Comparison of ENCODE assay signal across 25 cellular contexts in genomic region chr16:51164167-51164566, GRCh38. TPM values are rescaled to one million over a fixed set of nuclear protein-coding genes. Genes with fewer than 3 reads are reported as not detected.
DNase-seq lines count a peak whose midpoint lies in the region; ATAC-seq and TF ChIP-seq lines count a peak whose summit lies in the region.
"Had no signal": no experiment of that assay in that cellular context is flagged by ENCODE, and none has a peak within 500 bp of the region (broad histone marks: within the 10 kb centered on the region; RNA-seq: fewer than 3 reads in every experiment).

No MANE protein-coding gene starts in this region.

- H3K79me2 ChIP-seq in smooth muscle cell (ENCODE audit: low read depth), result no peaks in the 10 kb centered on the region

- intact Hi-C loops in activated CD8-positive, alpha-beta T cell treated with anti-CD3 and anti-CD28 coated beads for 36 hours (cut with micrococcal nuclease), result no loop called here

- 3% methylated on average over 2 of the region's 2 CpGs for WGBS in smooth muscle cell (ENCODE audit: low lambda C conversion rate)

- H3K9ac ChIP-seq in smooth muscle cell (ENCODE audit: low read depth), result no peak overlapping the region
- H3K9ac ChIP-seq: SK-N-SH had no signal

- no peak overlapping the region for H3K4me3 Mint-ChIP-seq in activated CD8-positive, alpha-beta T cell treated with anti-CD3 and anti-CD28 coated beads for 36 hours
- H3K4me3 Mint-ChIP-seq: activated CD8-positive, alpha-beta memory T cell treated with anti-CD3 and anti-CD28 coated beads, Interleukin-2, amount 10 ng/mL, durations not matched to agents 7 days and 5 days; activated naive CD8-positive, alpha-beta T cell treated with anti-CD3 and anti-CD28 coated beads, Interleukin-2, amount 10 ng/mL, durations not matched to agents 7 days and 5 days; activated T-helper 17 cell treated with anti-CD3 and anti-CD28 coated beads, Interleukin-2, amount 50 U/mL, for 72 hours; naive thymus-derived CD4-positive, alpha-beta T cell; stimulated activated naive CD8-positive, alpha-beta T cell treated with anti-CD3 and anti-CD28 coated beads, Interleukin-15, Interleukin-2, amounts not matched to agents 100 ng/mL and 50 ng/mL, for 24 hours had no signal

- no peaks in the 10 kb centered on the region for H3K9me3 Mint-ChIP-seq in activated CD8-positive, alpha-beta T cell treated with anti-CD3 and anti-CD28 coated beads for 36 hours
- H3K9me3 Mint-ChIP-seq: activated naive CD8-positive, alpha-beta T cell treated with anti-CD3 and anti-CD28 coated beads, Interleukin-2, amount 10 ng/mL, durations not matched to agents 7 days and 5 days; activated T-helper 17 cell treated with anti-CD3 and anti-CD28 coated beads, Interleukin-2, amount 50 U/mL, for 72 hours; stimulated activated naive CD8-positive, alpha-beta T cell treated with anti-CD3 and anti-CD28 coated beads, Interleukin-15, Interleukin-2, amounts not matched to agents 100 ng/mL and 50 ng/mL, for 24 hours had no signal

- H3K4me1 ChIP-seq in smooth muscle cell (ENCODE audit: low read depth), result no peaks in the 10 kb centered on the region
- H3K4me1 ChIP-seq: colonic mucosa, pancreas, Peyer's patch, sigmoid colon, tibial nerve had no signal

- H3K27me3 ChIP-seq in smooth muscle cell (ENCODE audit: low read depth), result no peaks in the 10 kb centered on the region
- H3K27me3 ChIP-seq: brain microvascular endothelial cell, colonic mucosa, Peyer's patch had no signal

- no peak overlapping the region for H3K4me2 ChIP-seq in smooth muscle cell
- H3K4me2 ChIP-seq: SK-N-SH had no signal

- POLR2A ChIA-PET in activated CD8-positive, alpha-beta T cell treated with anti-CD3 and anti-CD28 coated beads for 36 hours (lab: Charles Lee), result no interaction called here

- H2AFZ ChIP-seq in smooth muscle cell (ENCODE audit: low read depth), result no peak overlapping the region

- no peaks in the 10 kb centered on the region for H3K36me3 ChIP-seq in smooth muscle cell (ENCODE audit: low read depth)
- H3K36me3 ChIP-seq: brain microvascular endothelial cell, colonic mucosa, pancreas, Peyer's patch, sigmoid colon, tibial nerve had no signal

- H4K20me1 ChIP-seq in smooth muscle cell (ENCODE audit: low read depth), result no peaks in the 10 kb centered on the region

- peaks cover 5% of the 10 kb centered on the region for H3F3A ChIP-seq in smooth muscle cell (ENCODE audit: low read depth)

- DNase-seq in EH (ENCODE audit: low read depth) (peak; percentile 95), MV-4-11 (lab: John Stamatoyannopoulos, UW) (peak; percentile 1), fibroblast of mammary gland (ENCODE audit: low read depth) (peak; percentile 69), smooth muscle cell (lab: John Stamatoyannopoulos, UW; ENCODE audit: unreplicated experiment) (no peak), NCI-H1417 (lab: John Stamatoyannopoulos, UW) (no peak), midbrain (lab: John Stamatoyannopoulos, UW) (no peak)
- no peak for DNase-seq in activated CD8-positive, alpha-beta T cell treated with anti-CD3 and anti-CD28 coated beads for 36 hours
- DNase-seq: activated CD4-positive, alpha-beta T cell treated with anti-CD3 and anti-CD28 coated beads for 1 hour; activated CD8-positive, alpha-beta memory T cell treated with anti-CD3 and anti-CD28 coated beads, Interleukin-2, amount 10 ng/mL, durations not matched to agents 7 days and 5 days; activated naive CD8-positive, alpha-beta T cell treated with anti-CD3 and anti-CD28 coated beads, Interleukin-2, amount 10 ng/mL, durations not matched to agents 7 days and 5 days; brain microvascular endothelial cell; colonic mucosa; DMS153; naive thymus-derived CD4-positive, alpha-beta T cell; NCI-H1105 treated with DMSO at 0.1 percent for 48 hours; pancreas; Peyer's patch; sigmoid colon; SK-N-SH; stimulated activated CD4-positive, alpha-beta T cell treated with anti-CD3 and anti-CD28 coated beads, Interleukin-1b, Interleukin-23, amount 100 ng/mL, for 48 hours; T1000 had no signal

- H3K9me3 ChIP-seq in smooth muscle cell (replicated peaks; ENCODE audit: low read depth), result no peaks in the 10 kb centered on the region
- H3K9me3 ChIP-seq: colonic mucosa, pancreas, Peyer's patch, sigmoid colon, SK-N-SH had no signal

- CTCF ChIA-PET in activated CD8-positive, alpha-beta T cell treated with anti-CD3 and anti-CD28 coated beads for 36 hours (lab: Charles Lee), result no interaction called here

- no peak for ATAC-seq in activated CD8-positive, alpha-beta T cell treated with anti-CD3 and anti-CD28 coated beads for 36 hours
- ATAC-seq: activated CD8-positive, alpha-beta memory T cell treated with anti-CD3 and anti-CD28 coated beads, Interleukin-2, amount 10 ng/mL, durations not matched to agents 7 days and 5 days; activated T-helper 17 cell treated with anti-CD3 and anti-CD28 coated beads, Interleukin-2, amount 50 U/mL, for 72 hours; naive thymus-derived CD4-positive, alpha-beta T cell; pancreas had no signal

- H3K4me1 Mint-ChIP-seq in activated CD8-positive, alpha-beta T cell treated with anti-CD3 and anti-CD28 coated beads for 36 hours (ENCODE audit: low read depth), result no peaks in the 10 kb centered on the region
- H3K4me1 Mint-ChIP-seq: activated CD8-positive, alpha-beta memory T cell treated with anti-CD3 and anti-CD28 coated beads, Interleukin-2, amount 10 ng/mL, durations not matched to agents 7 days and 5 days; activated naive CD8-positive, alpha-beta T cell treated with anti-CD3 and anti-CD28 coated beads, Interleukin-2, amount 10 ng/mL, durations not matched to agents 7 days and 5 days; activated T-helper 17 cell treated with anti-CD3 and anti-CD28 coated beads, Interleukin-2, amount 50 U/mL, for 72 hours; naive thymus-derived CD4-positive, alpha-beta T cell had no signal

- no peak for TF ChIP-seq CTCF in fibroblast of mammary gland (conservative IDR thresholded peaks at IDR 0.05; ENCODE audit: control insufficient read depth, insufficient read depth, low read depth, low read length)
- no peak for TF ChIP-seq CTCF in smooth muscle cell (IDR thresholded peaks at IDR 0.05; ENCODE audit: borderline replicate concordance, insufficient read depth, poor library complexity, severe bottlenecking)
- TF ChIP-seq CTCF in activated CD8-positive, alpha-beta T cell treated with anti-CD3 and anti-CD28 coated beads for 36 hours (IDR thresholded peaks at IDR 0.05), result no peak

- peaks cover 1% of the 10 kb centered on the region for H3K27me3 Mint-ChIP-seq in activated CD8-positive, alpha-beta T cell treated with anti-CD3 and anti-CD28 coated beads for 36 hours
- H3K27me3 Mint-ChIP-seq: activated CD8-positive, alpha-beta memory T cell treated with anti-CD3 and anti-CD28 coated beads, Interleukin-2, amount 10 ng/mL, durations not matched to agents 7 days and 5 days; activated naive CD8-positive, alpha-beta T cell treated with anti-CD3 and anti-CD28 coated beads, Interleukin-2, amount 10 ng/mL, durations not matched to agents 7 days and 5 days had no signal

- H3K4me3 ChIP-seq in fibroblast of mammary gland (ENCODE audit: control insufficient read depth, low read depth, low read length), result no peak overlapping the region
- H3K4me3 ChIP-seq in smooth muscle cell, result no peak overlapping the region
- H3K4me3 ChIP-seq: colonic mucosa, pancreas, Peyer's patch, sigmoid colon, tibial nerve had no signal

- no peak overlapping the region for H3K27ac Mint-ChIP-seq in activated CD8-positive, alpha-beta T cell treated with anti-CD3 and anti-CD28 coated beads for 36 hours
- H3K27ac Mint-ChIP-seq: activated CD8-positive, alpha-beta memory T cell treated with anti-CD3 and anti-CD28 coated beads, Interleukin-2, amount 10 ng/mL, durations not matched to agents 7 days and 5 days; activated naive CD8-positive, alpha-beta T cell treated with anti-CD3 and anti-CD28 coated beads, Interleukin-2, amount 10 ng/mL, durations not matched to agents 7 days and 5 days; activated T-helper 17 cell treated with anti-CD3 and anti-CD28 coated beads, Interleukin-2, amount 50 U/mL, for 72 hours; naive thymus-derived CD4-positive, alpha-beta T cell; stimulated activated naive CD8-positive, alpha-beta T cell treated with anti-CD3 and anti-CD28 coated beads, Interleukin-15, Interleukin-2, amounts not matched to agents 100 ng/mL and 50 ng/mL, for 24 hours had no signal

- H3K27ac ChIP-seq in smooth muscle cell (ENCODE audit: low read depth), result peak overlapping the region; percentile 27
- H3K27ac ChIP-seq: brain microvascular endothelial cell, colonic mucosa, pancreas, Peyer's patch, sigmoid colon, tibial nerve had no signal

- H3K36me3 Mint-ChIP-seq in activated CD8-positive, alpha-beta T cell treated with anti-CD3 and anti-CD28 coated beads for 36 hours (ENCODE audit: low read depth), result no peaks in the 10 kb centered on the region
- H3K36me3 Mint-ChIP-seq: activated CD8-positive, alpha-beta memory T cell treated with anti-CD3 and anti-CD28 coated beads, Interleukin-2, amount 10 ng/mL, durations not matched to agents 7 days and 5 days; activated naive CD8-positive, alpha-beta T cell treated with anti-CD3 and anti-CD28 coated beads, Interleukin-2, amount 10 ng/mL, durations not matched to agents 7 days and 5 days; naive thymus-derived CD4-positive, alpha-beta T cell had no signal

RNA-seq across cellular contexts. Expression of gene SALL1, which starts 13.1 kb away (rescaled TPM):
- total RNA-seq in smooth muscle cell, result 1.7 and 6.2 TPM in 2 replicates
- 1.6 and 2.2 TPM in 2 replicates for polyA plus RNA-seq in smooth muscle cell
- not detected for total RNA-seq in activated CD8-positive, alpha-beta T cell treated with anti-CD3 and anti-CD28 coated beads for 36 hours
- total RNA-seq: activated CD8-positive, alpha-beta memory T cell treated with anti-CD3 and anti-CD28 coated beads, Interleukin-2, amount 10 ng/mL, durations not matched to agents 7 days and 5 days; activated naive CD8-positive, alpha-beta T cell treated with anti-CD3 and anti-CD28 coated beads, Interleukin-2, amount 10 ng/mL, durations not matched to agents 7 days and 5 days; activated T-helper 17 cell treated with anti-CD3 and anti-CD28 coated beads, Interleukin-2, amount 50 U/mL, for 72 hours; lung microvascular endothelial cell; naive thymus-derived CD4-positive, alpha-beta T cell; sigmoid colon had no signal
- polyA plus RNA-seq: naive thymus-derived CD4-positive, alpha-beta T cell had no signal

Comparison
In these comparisons a context has a peak if more than half of its experiments do, and no peak if none do; other contexts are left out.
1. DNase-seq: peak in EH (single experiment), MV-4-11 (single experiment) and fibroblast of mammary gland (single experiment); none in smooth muscle cell (single experiment), NCI-H1417 (0 of 3), midbrain (single experiment) and activated CD8-positive, alpha-beta T cell treated with anti-CD3 and anti-CD28 coated beads for 36 hours (single experiment).